8 cellular contexts compared by ENCODE assay signal in genomic region chr4:2934813-2935761, GRCh38. TPM values are rescaled to one million over a fixed set of nuclear protein-coding genes. Genes with fewer than 3 reads are reported as not detected.
DNase-seq lines count a peak whose midpoint lies in the region; ATAC-seq and TF ChIP-seq lines count a peak whose summit lies in the region.

No MANE protein-coding gene starts in this region.

- H3K4me3 Mint-ChIP-seq in T-helper 1 cell treated with Interleukin-12 subunit alpha and Interleukin-12 subunit beta and Interleukin-4 antibody, amounts not matched to agents 30 μg/mL and 1 μg/mL, for 36 hours: peak overlapping the region; percentile 87

- peak; percentile 18 for TF ChIP-seq CTCF in GM10266 (IDR thresholded peaks at IDR 0.05; ENCODE audit: control insufficient read depth, insufficient read depth, low read depth, missing control alignments)
- TF ChIP-seq CTCF in right atrium auricular region (IDR thresholded peaks at IDR 0.05): no peak
- TF ChIP-seq CTCF in prostate gland (IDR thresholded peaks at IDR 0.05): peak in 2 of 4 experiments; percentile 35 to 61
- TF ChIP-seq CTCF in upper lobe of right lung (IDR thresholded peaks at IDR 0.05): no peak

- peaks cover 35% of the 10 kb centered on the region for H3K4me1 Mint-ChIP-seq in T-helper 1 cell treated with Interleukin-12 subunit alpha and Interleukin-12 subunit beta and Interleukin-4 antibody, amounts not matched to agents 30 μg/mL and 1 μg/mL, for 36 hours (ENCODE audit: low read depth)

- H3K9me3 Mint-ChIP-seq in T-helper 1 cell treated with Interleukin-12 subunit alpha and Interleukin-12 subunit beta and Interleukin-4 antibody, amounts not matched to agents 30 μg/mL and 1 μg/mL, for 36 hours: no peaks in the 10 kb centered on the region

- peaks cover 25% of the 10 kb centered on the region for H3K36me3 Mint-ChIP-seq in T-helper 1 cell treated with Interleukin-12 subunit alpha and Interleukin-12 subunit beta and Interleukin-4 antibody, amounts not matched to agents 30 μg/mL and 1 μg/mL, for 36 hours (ENCODE audit: low read depth)

- ATAC-seq in HG02763 (IDR thresholded peaks at IDR 0.05; ENCODE audit: unreplicated experiment): peak; percentile 51
- ATAC-seq in upper lobe of right lung: peak; percentile 76

- peak; percentile 99 for TF ChIP-seq POLR2A in prostate gland (IDR thresholded peaks at IDR 0.05)

- H3K27me3 ChIP-seq in right atrium auricular region: no peaks in the 10 kb centered on the region
- H3K27me3 ChIP-seq in prostate gland (replicated peaks; ENCODE audit: insufficient read depth): no peaks in the 10 kb centered on the region
- no peaks in the 10 kb centered on the region for H3K27me3 ChIP-seq in upper lobe of right lung

- H3K27me3 Mint-ChIP-seq in T-helper 1 cell treated with Interleukin-12 subunit alpha and Interleukin-12 subunit beta and Interleukin-4 antibody, amounts not matched to agents 30 μg/mL and 1 μg/mL, for 36 hours (ENCODE audit: low read depth): no peaks in the 10 kb centered on the region

- intact Hi-C loops in prostate gland (cut with DNase I): loop anchor here (5.0 to 10.0 kb wide), 3 partner anchors 93 to 670 kb away; partner anchors contain the start of genes ADD1 and MXD4
- intact Hi-C loops in upper lobe of right lung (cut with DNase I): loop anchor here (10.0 kb wide), 1 partner anchor 90 kb away; the partner anchor contains the start of gene ADD1

- H3K27ac Mint-ChIP-seq in T-helper 1 cell treated with Interleukin-12 subunit alpha and Interleukin-12 subunit beta and Interleukin-4 antibody, amounts not matched to agents 30 μg/mL and 1 μg/mL, for 36 hours: peak overlapping the region; percentile 85

- peaks cover 38% of the 10 kb centered on the region for H3K36me3 ChIP-seq in right atrium auricular region
- H3K36me3 ChIP-seq in prostate gland: peaks cover 0 to 12% of the 10 kb centered on the region in 2 donors
- peaks cover 41% of the 10 kb centered on the region for H3K36me3 ChIP-seq in upper lobe of right lung

- H3K4me1 ChIP-seq in right atrium auricular region (peaks cover 3 to 57% of the 10 kb centered on the region in 2 donors), prostate gland (replicated peaks) (peaks cover 28% of the 10 kb centered on the region), upper lobe of right lung (peaks cover 56% of the 10 kb centered on the region)

- DNase-seq in GM10266 (ENCODE audit: extremely low spot score) (peak; percentile 98), NCI-H1694 (lab: John Stamatoyannopoulos, UW) (peak; percentile 62), amygdala (lab: John Stamatoyannopoulos, UW) (peak in 53 of 56 donors; percentile 29 to 92 (median 75)), right atrium auricular region (ENCODE audit: low spot score) (peak; percentile 93), prostate gland (ENCODE audit: low spot score) (peak; percentile 94), upper lobe of right lung (peak; percentile 98)

- H3K9me3 ChIP-seq in right atrium auricular region (no peaks in the 10 kb centered on the region), prostate gland (no peaks in the 10 kb centered on the region), upper lobe of right lung (no peaks in the 10 kb centered on the region)

- under 1% methylated on average over 41 of the region's 70 CpGs for WGBS in prostate gland

- peak overlapping the region; percentile 75 to 84 for H3K4me3 ChIP-seq in right atrium auricular region
- H3K4me3 ChIP-seq in prostate gland: peak overlapping the region; percentile 95 to 99
- peak overlapping the region; percentile 67 for H3K4me3 ChIP-seq in upper lobe of right lung

- H3K27ac ChIP-seq in right atrium auricular region (peak overlapping the region; percentile 86 to 87), prostate gland (peak overlapping the region; percentile 90 to 91), upper lobe of right lung (peak overlapping the region; percentile 83)

RNA-seq across cellular contexts. Expression of gene NOP14, which starts 28.1 kb away (rescaled TPM):
- 10 to 100 TPM; 12.2 to 14.2 TPM for total RNA-seq in right atrium auricular region
- 10 to 100 TPM; 16.0 to 17.8 TPM for total RNA-seq in prostate gland
- 21.4 TPM for total RNA-seq in upper lobe of right lung

RNA-seq across cellular contexts. Expression of gene GRK4, which starts 28.3 kb away (rescaled TPM):
- 1 to 10 TPM; 7.0 to 8.2 TPM for total RNA-seq in right atrium auricular region
- total RNA-seq in prostate gland: 10 to 100 TPM in 1 of 2 donors, 1 to 10 TPM in 1; 3.4 to 18.9 TPM
- total RNA-seq in upper lobe of right lung: 8.0 TPM

Comparison
In these comparisons a context has a peak if more than half of its experiments do, and no peak if none do; other contexts are left out.
1. Peak in every context shown above with its lines: DNase-seq, ATAC-seq, H3K4me3 ChIP-seq and H3K27ac ChIP-seq.